16 cellular contexts compared by ENCODE assay signal in the genomic region with DNA sequence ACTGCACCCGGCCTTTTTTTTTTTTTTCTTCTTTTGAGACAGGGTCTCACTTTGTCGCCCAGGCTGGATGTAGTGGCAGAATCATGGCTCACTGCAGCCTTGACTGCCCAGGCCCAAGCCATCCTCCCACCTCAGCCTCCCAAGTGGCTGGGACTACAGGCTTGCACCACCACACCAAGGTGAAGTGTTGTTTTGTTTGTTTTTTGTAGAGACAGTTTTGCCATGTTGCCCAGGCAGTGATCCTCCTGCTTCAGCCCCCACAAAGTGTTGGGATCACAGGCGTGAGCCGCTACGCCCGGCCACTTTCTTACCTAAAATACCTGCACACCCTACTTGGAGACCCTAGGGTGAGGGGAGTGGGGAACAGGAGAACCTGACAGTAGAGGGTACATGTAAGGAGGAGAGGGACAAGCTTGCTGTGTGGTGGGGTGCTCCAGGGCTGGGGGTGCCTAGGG.
"Had no signal": no experiment of that assay in that cellular context is flagged by ENCODE, and none has a peak within 500 bp of the region (broad histone marks: within the 10 kb centered on the region; RNA-seq: fewer than 3 reads in every experiment).

No MANE protein-coding gene starts in this region.

- H3K27me3 ChIP-seq: testis had no signal

- H3K4me3 ChIP-seq: esophagus muscularis mucosa, gastroesophageal sphincter, hepatocyte, psoas muscle, testis, tibial nerve, upper lobe of right lung had no signal

- H3K9me3 Mint-ChIP-seq: effector memory CD8-positive, alpha-beta T cell; nephron progenitor cell; stimulated activated naive B cell treated with anti-CD40 and anti-IgM and Interleukin-4, amounts not matched to agents 10 μg/mL and 1 μg/mL and 100 μg/mL, for 72 hours; stimulated activated naive CD8-positive, alpha-beta T cell treated with anti-CD3 and anti-CD28 coated beads, Interleukin-15, amount 100 ng/mL, for 72 hours had no signal

- H3K9me3 ChIP-seq: esophagus muscularis mucosa, gastroesophageal sphincter, neutrophil, psoas muscle, testis, tibial nerve, upper lobe of right lung had no signal

- H3K36me3 Mint-ChIP-seq: naive thymus-derived CD4-positive, alpha-beta T cell had no signal

- H3K36me3 ChIP-seq: esophagus muscularis mucosa, gastroesophageal sphincter, neutrophil, tibial nerve, upper lobe of right lung had no signal

- H3K27ac ChIP-seq: epithelial cell of prostate, esophagus muscularis mucosa, gastroesophageal sphincter, hepatocyte, neutrophil, psoas muscle, testis, tibial nerve, upper lobe of right lung had no signal

- H3K4me2 ChIP-seq: hepatocyte had no signal

- H3K4me3 Mint-ChIP-seq: effector memory CD8-positive, alpha-beta T cell; nephron progenitor cell; stimulated activated naive CD8-positive, alpha-beta T cell treated with anti-CD3 and anti-CD28 coated beads, Interleukin-15, amount 100 ng/mL, for 72 hours had no signal

- DNase-seq: cortex of kidney; kidney; stimulated activated naive B cell treated with anti-CD40 and anti-IgM and Interleukin-4, amounts not matched to agents 10 μg/mL and 1 μg/mL and 100 μg/mL, for 72 hours; upper lobe of right lung had no signal

- H3K27ac Mint-ChIP-seq: effector memory CD8-positive, alpha-beta T cell; nephron progenitor cell; stimulated activated naive B cell treated with anti-CD40 and anti-IgM and Interleukin-4, amounts not matched to agents 10 μg/mL and 1 μg/mL and 100 μg/mL, for 72 hours; stimulated activated naive CD8-positive, alpha-beta T cell treated with anti-CD3 and anti-CD28 coated beads, Interleukin-15, amount 100 ng/mL, for 72 hours had no signal

- H2AFZ ChIP-seq: hepatocyte had no signal
